Comparison of ENCODE assay signal across 9 cellular contexts in the genomic region with DNA sequence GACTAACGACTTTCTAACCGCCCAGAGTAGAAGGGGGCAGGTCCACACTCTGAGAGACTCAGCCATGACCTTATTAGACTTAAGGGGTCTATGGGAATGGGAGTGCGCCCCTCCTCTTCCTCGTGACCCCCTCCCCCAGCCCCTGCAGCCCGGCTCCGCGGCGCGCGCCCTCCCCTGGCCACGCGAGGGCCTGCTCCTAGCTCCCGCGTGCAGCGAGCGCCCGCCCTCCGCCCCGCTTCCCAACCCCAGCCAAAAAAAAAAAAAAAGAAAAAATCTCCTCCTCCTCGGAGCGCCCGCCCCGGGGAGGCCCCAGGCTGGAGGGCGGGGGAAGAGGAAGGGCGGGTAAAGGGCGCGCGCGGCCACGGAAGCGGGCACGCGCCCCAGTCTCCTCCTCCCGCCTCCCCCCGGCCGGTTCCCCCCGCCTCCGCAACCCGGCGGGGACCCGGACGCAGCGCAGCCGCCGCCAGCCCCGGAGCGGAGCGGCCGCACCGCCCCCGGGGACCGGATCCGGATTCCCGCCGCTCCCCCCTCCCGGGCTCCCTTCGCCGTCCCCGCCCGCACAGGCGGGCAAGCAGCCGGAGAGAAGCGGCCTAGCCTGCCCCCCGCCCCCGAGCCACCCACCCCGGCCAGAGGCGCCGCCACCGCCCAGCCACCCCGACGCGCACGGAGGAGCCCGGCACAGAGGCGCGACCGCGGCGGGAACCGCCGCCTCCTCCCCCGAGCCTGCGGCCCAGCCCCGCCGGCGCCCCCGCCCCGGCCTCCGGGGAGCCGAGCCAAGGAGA. TPM values are rescaled to one million over a fixed set of nuclear protein-coding genes. Genes with fewer than 3 reads are reported as not detected.
DNase-seq lines count a peak whose midpoint lies in the region; ATAC-seq, FAIRE-seq and TF ChIP-seq lines count a peak whose summit lies in the region.
"Had no signal": no experiment of that assay in that cellular context is flagged by ENCODE, and none has a peak within 500 bp of the region (broad histone marks: within the 10 kb centered on the region; RNA-seq: fewer than 3 reads in every experiment).

No MANE protein-coding gene starts in this region.

- FAIRE-seq in GM18507 (lab: Jason Lieb, UNC) (peak; percentile 68), kidney (lab: Jason Lieb, UNC) (no peak)
- FAIRE-seq: G401.6 had no signal

- H3K36me3 ChIP-seq in kidney (ENCODE audit: control insufficient read depth in 1 of 2, insufficient read depth in 2 of 2, low read length in 2 of 2): peaks cover 29 to 33% of the 10 kb centered on the region in 2 donors

- peak; percentile 23 for ATAC-seq in HG03108 (IDR thresholded peaks at IDR 0.05; ENCODE audit: unreplicated experiment)

- intact Hi-C loops in kidney (cut with DNase I): no loop called here

- no peaks in the 10 kb centered on the region for H3K9me3 ChIP-seq in kidney (ENCODE audit: control insufficient read depth in 1 of 2, low read length in 2 of 2)

- H3K9ac ChIP-seq in kidney (ENCODE audit: low read length in 2 of 2): peak overlapping the region; percentile 71 to 81

- peak overlapping the region; percentile 74 to 77 for H3K4me3 ChIP-seq in kidney (ENCODE audit: low read length in 2 of 2)

- TF ChIP-seq CTCF in 22Rv1 (IDR thresholded peaks at IDR 0.05): peak; percentile 89
- peak; percentile 57 for TF ChIP-seq CTCF in kidney (IDR thresholded peaks at IDR 0.05; ENCODE audit: borderline replicate concordance, extremely low read depth, insufficient read depth)

- peaks cover 28 to 32% of the 10 kb centered on the region in 2 donors for H3K4me1 ChIP-seq in kidney (ENCODE audit: control insufficient read depth in 1 of 2, insufficient read depth in 1 of 2, low read depth in 1 of 2, low read length in 2 of 2)

- DNase-seq in GM18507 (ENCODE audit: extremely low spot score, insufficient read length, low read depth) (peak; percentile 81), NCI-H2227 (lab: John Stamatoyannopoulos, UW; ENCODE audit: unreplicated experiment) (peak; percentile 96), kidney (peak; percentile 97)
- DNase-seq in activated CD4-positive, CD25-positive, alpha-beta regulatory T cell (lab: John Stamatoyannopoulos, UW): peak; percentile 62 to 84 (median 74)
- peak; percentile 90 for DNase-seq in central memory CD4-positive, alpha-beta T cell
- peak; percentile 79 to 86 (median 83) for DNase-seq in stimulated activated CD4-positive, alpha-beta T cell treated with anti-CD3 and anti-CD28 coated beads, Interleukin-12 subunit alpha, Interleukin-12 subunit beta, amount 100 ng/mL, for 48 hours (ENCODE audit: low read depth in 2 of 3, low spot score in 1 of 3)

- peak overlapping the region; percentile 100 for H3K27ac ChIP-seq in 22Rv1
- H3K27ac ChIP-seq in kidney (ENCODE audit: low read depth in 2 of 2, low read length in 2 of 2): peak overlapping the region; percentile 92 to 96

RNA-seq across cellular contexts. Expression of gene UBTF, which starts 0.9 kb away (rescaled TPM):
- 98.8 TPM for total RNA-seq in kidney
- 46.1 TPM for polyA plus RNA-seq in kidney (ENCODE audit: insufficient read depth, low read depth, low replicate concordance)

RNA-seq across cellular contexts. Expression of gene ATXN7L3, which starts 18.9 kb away (rescaled TPM):
- total RNA-seq in kidney: 64.8 TPM
- polyA plus RNA-seq in kidney (ENCODE audit: insufficient read depth, low read depth, low replicate concordance): 20.0 TPM

RNA-seq across cellular contexts. Expression of gene TMUB2, which starts 31.8 kb away (rescaled TPM):
- total RNA-seq in kidney: 37.7 TPM
- 39.2 TPM for polyA plus RNA-seq in kidney (ENCODE audit: insufficient read depth, low read depth, low replicate concordance)

RNA-seq across cellular contexts. Expression of gene ASB16, which starts 48.0 kb away (rescaled TPM):
- 0.25 TPM for total RNA-seq in kidney
- 0.90 TPM for polyA plus RNA-seq in kidney (ENCODE audit: insufficient read depth, low read depth, low replicate concordance)

RNA-seq across cellular contexts. Expression of gene SLC4A1, which starts 49.4 kb away (rescaled TPM):
- total RNA-seq in kidney: 2.1 TPM
- polyA plus RNA-seq in kidney (ENCODE audit: insufficient read depth, low read depth, low replicate concordance): 201 TPM

Comparison
In these comparisons a context has a peak if more than half of its experiments do, and no peak if none do; other contexts are left out.
1. Peak in every context shown above with its lines: DNase-seq, ATAC-seq, H3K4me3 ChIP-seq and H3K27ac ChIP-seq.